ENCODE assay signal across 29 cellular contexts in genomic region chr1:24082372-24082771, GRCh38. TPM values are rescaled to one million over a fixed set of nuclear protein-coding genes. Genes with fewer than 3 reads are reported as not detected.
"Had no signal": no experiment of that assay in that cellular context is flagged by ENCODE, and none has a peak within 500 bp of the region (broad histone marks: within the 10 kb centered on the region; RNA-seq: fewer than 3 reads in every experiment).

No MANE protein-coding gene starts in this region.

- H3K4me1 Mint-ChIP-seq: immature natural killer cell; memory B cell; stimulated activated naive B cell treated with anti-CD40 and anti-IgM and Interleukin-4, amounts not matched to agents 10 μg/mL and 1 μg/mL and 100 μg/mL, for 72 hours had no signal

- H3K27me3 ChIP-seq: heart left ventricle, left lung, right atrium auricular region, right lobe of liver, stomach, testis, thyroid gland, transverse colon, upper lobe of left lung had no signal

- H3K4me3 ChIP-seq: heart left ventricle, left lung, mucosa of descending colon, right atrium auricular region, right lobe of liver, skin epidermis, stomach, testis, thyroid gland, transverse colon, upper lobe of left lung had no signal

- H3K9me3 ChIP-seq: heart left ventricle, left lung, mucosa of descending colon, right atrium auricular region, right lobe of liver, stomach, testis, thyroid gland, transverse colon, upper lobe of left lung had no signal

- H3K27ac Mint-ChIP-seq: immature natural killer cell; memory B cell; naive thymus-derived CD4-positive, alpha-beta T cell; natural killer cell treated with Interleukin-12 subunit alpha and Interleukin-12 subunit beta and Interleukin-15 and Interleukin-18, amount 100 ng/mL, for 72 hours; stimulated activated naive B cell treated with anti-CD40 and anti-IgM and Interleukin-4, amounts not matched to agents 10 μg/mL and 1 μg/mL and 100 μg/mL, for 72 hours had no signal

- H3K36me3 ChIP-seq: left lung, right lobe of liver, stomach, thyroid gland, transverse colon, upper lobe of left lung had no signal

- H3K4me3 Mint-ChIP-seq: immature natural killer cell; memory B cell; naive thymus-derived CD4-positive, alpha-beta T cell; natural killer cell treated with Interleukin-12 subunit alpha and Interleukin-12 subunit beta and Interleukin-15 and Interleukin-18, amount 100 ng/mL, for 72 hours; stimulated activated naive B cell treated with anti-CD40 and anti-IgM and Interleukin-4, amounts not matched to agents 10 μg/mL and 1 μg/mL and 100 μg/mL, for 72 hours had no signal

- H3K9ac ChIP-seq: parathyroid adenoma had no signal

- H3K36me3 Mint-ChIP-seq: immature natural killer cell; memory B cell; naive thymus-derived CD4-positive, alpha-beta T cell; natural killer cell treated with Interleukin-12 subunit alpha and Interleukin-12 subunit beta and Interleukin-15 and Interleukin-18, amount 100 ng/mL, for 72 hours; stimulated activated naive B cell treated with anti-CD40 and anti-IgM and Interleukin-4, amounts not matched to agents 10 μg/mL and 1 μg/mL and 100 μg/mL, for 72 hours had no signal

- H2AFZ ChIP-seq: parathyroid adenoma had no signal

- H3K9me3 Mint-ChIP-seq: immature natural killer cell; naive thymus-derived CD4-positive, alpha-beta T cell; natural killer cell treated with Interleukin-12 subunit alpha and Interleukin-12 subunit beta and Interleukin-15 and Interleukin-18, amount 100 ng/mL, for 72 hours; stimulated activated naive B cell treated with anti-CD40 and anti-IgM and Interleukin-4, amounts not matched to agents 10 μg/mL and 1 μg/mL and 100 μg/mL, for 72 hours had no signal

- DNase-seq: hypothalamus; immature natural killer cell; kidney; left colon; left lung; midbrain; mucosa of descending colon; naive thymus-derived CD4-positive, alpha-beta T cell; nucleus accumbens; right lobe of liver; stimulated activated CD4-positive, alpha-beta T cell treated with anti-CD3 and anti-CD28 coated beads, Interleukin-12 subunit alpha, Interleukin-12 subunit beta, amount 100 ng/mL, for 4 hours; stimulated activated CD4-positive, alpha-beta T cell treated with anti-CD3 and anti-CD28 coated beads, Interleukin-15, amount 100 ng/mL, for 24 hours; stimulated activated CD4-positive, alpha-beta T cell treated with anti-CD3 and anti-CD28 coated beads, Interleukin-2, amount 100 ng/mL, for 24 hours; stimulated activated CD4-positive, alpha-beta T cell treated with anti-CD3 and anti-CD28 coated beads, Interleukin-4, amount 100 ng/mL, for 1 hour; stimulated activated naive B cell treated with anti-CD40 and anti-IgM and Interleukin-4, amounts not matched to agents 10 μg/mL and 1 μg/mL and 100 μg/mL, for 72 hours; stimulated activated naive CD8-positive, alpha-beta T cell treated with anti-CD3 and anti-CD28 coated beads, Interleukin-15, Interleukin-2, amounts not matched to agents 100 U/mL and 50 U/mL, for 24 hours; stomach; testis; thyroid gland; transverse colon; upper lobe of left lung had no signal

- H3K27ac ChIP-seq: left lung, parathyroid adenoma, right lobe of liver, skin epidermis, stomach, testis, thyroid gland, transverse colon, upper lobe of left lung had no signal

- H3K79me2 ChIP-seq: parathyroid adenoma had no signal

- H3K4me1 ChIP-seq: left lung, parathyroid adenoma, stomach, thyroid gland, transverse colon, upper lobe of left lung had no signal

- ATAC-seq: left colon; left lung; mucosa of descending colon; naive thymus-derived CD4-positive, alpha-beta T cell; natural killer cell treated with Interleukin-12 subunit alpha and Interleukin-12 subunit beta and Interleukin-15 and Interleukin-18, amount 100 ng/mL, for 72 hours; right lobe of liver; stimulated activated naive B cell treated with anti-CD40 and anti-IgM and Interleukin-4, amounts not matched to agents 10 μg/mL and 1 μg/mL and 100 μg/mL, for 72 hours; stimulated activated naive CD8-positive, alpha-beta T cell treated with anti-CD3 and anti-CD28 coated beads, Interleukin-15, Interleukin-2, amounts not matched to agents 100 U/mL and 50 U/mL, for 24 hours had no signal

RNA-seq across cellular contexts. Expression of gene MYOM3, which starts 29.6 kb away (rescaled TPM):
- total RNA-seq: lung microvascular endothelial cell; naive thymus-derived CD4-positive, alpha-beta T cell; natural killer cell treated with Interleukin-12 subunit alpha and Interleukin-12 subunit beta and Interleukin-15 and Interleukin-18, amount 100 ng/mL, for 72 hours; osteocyte had no signal
